ENCODE assay signal across 26 cellular contexts in genomic region chr12:48017496-48017895, GRCh38. TPM values are rescaled to one million over a fixed set of nuclear protein-coding genes. Genes with fewer than 3 reads are reported as not detected.
DNase-seq lines count a peak whose midpoint lies in the region; ATAC-seq and TF ChIP-seq lines count a peak whose summit lies in the region.
"Had no signal": no experiment of that assay in that cellular context is flagged by ENCODE, and none has a peak within 500 bp of the region (broad histone marks: within the 10 kb centered on the region; RNA-seq: fewer than 3 reads in every experiment).

No MANE protein-coding gene starts in this region.

- H3K4me3 ChIP-seq in HEK293 (ENCODE audit: low read depth, low read length), result no peak overlapping the region
- H3K4me3 ChIP-seq: GM23248, PC-9, SJCRH30 had no signal

- CTCF ChIA-PET in HEK293 (lab: Yijun Ruan, JAX), result interaction anchor here (0.9 to 1.5 kb wide), 2 partner anchors 140 to 165 kb away, joined by 3 to 5 read pairs; partner anchors contain the start of gene ASB8

- POLR2A ChIA-PET in HEK293 (lab: Yijun Ruan, JAX), result interaction anchor here (0.8 to 1.2 kb wide), 2 partner anchors 13 to 19 kb away, joined by 3 read pairs; no protein-coding TSS in a partner anchor

- peak in 8 of 14 donors; percentile 3 to 50 (median 18) for DNase-seq in C1 segment of cervical spinal cord (lab: John Stamatoyannopoulos, UW)
- DNase-seq in medulla oblongata (ENCODE audit: extremely low spot score), result peak; percentile 82
- DNase-seq in retina, result peak; percentile 48
- DNase-seq in NCI-H1092 treated with DMSO at 0.1 percent for 48 hours (lab: John Stamatoyannopoulos, UW), result no peak
- DNase-seq in NCI-H524 treated with DMSO at 0.1 percent for 48 hours (lab: John Stamatoyannopoulos, UW), result no peak
- DNase-seq in left cardiac atrium, result no peak
- DNase-seq: Calu3, DMS153, GM23248, H7, Karpas-422, NCI-H1105, NCI-H187, NCI-H2081 treated with DMSO at 0.1 percent for 48 hours, NCI-H2171, NCI-H226, NCI-H510A, NCI-H774, PC-9 had no signal

- no peaks in the 10 kb centered on the region for H3K9me3 ChIP-seq in HEK293 (ENCODE audit: control insufficient read depth, insufficient read depth, low read depth, low read length)
- H3K9me3 ChIP-seq: SJCRH30 had no signal

- H3K27ac ChIP-seq in HEK293 (ENCODE audit: extremely low read depth, low read depth, low read length), result no peak overlapping the region
- H3K27ac ChIP-seq: GM23248, PC-9, SJCRH30 had no signal

- peaks cover 12% of the 10 kb centered on the region for H3K4me1 ChIP-seq in HEK293 (ENCODE audit: control insufficient read depth, insufficient read depth, low read length)

- H3K36me3 ChIP-seq in HEK293 (ENCODE audit: control insufficient read depth in 2 of 2, insufficient read depth in 1 of 2, low read length in 2 of 2), result no peaks in the 10 kb centered on the region
- H3K36me3 ChIP-seq: SJCRH30 had no signal

- ATAC-seq in left cardiac atrium, result no peak
- ATAC-seq: Right ventricle myocardium inferior, SK-N-SH treated with all-trans-retinoic acid at 6 μM for 48 hours had no signal

- no peak for TF ChIP-seq CTCF in HEK293 (tag by site-specific recombination; IDR thresholded peaks at IDR 0.05)

- intact Hi-C loops in left cardiac atrium (cut with DNase I), result no loop called here

TF ChIP-seq in HEK293, 187 proteins besides CTCF, POLR2A, EP300 and RAD21:
- no peak for TF ChIP-seq BCL11B (tag by site-specific recombination; IDR thresholded peaks at IDR 0.05; ENCODE audit: low read depth)
- TF ChIP-seq FEZF1 (tag by site-specific recombination; IDR thresholded peaks at IDR 0.05), result peak; percentile 62

RNA-seq across cellular contexts. Expression of gene COL2A1, which starts 13.2 kb away (rescaled TPM):
- total RNA-seq in left cardiac atrium, result not detected
- total RNA-seq: B cell, GM23248, HT-29, PC-9, Right ventricle myocardium inferior, RPMI7951 had no signal

RNA-seq across cellular contexts. Expression of gene TMEM106C, which starts 54.1 kb away (rescaled TPM):
- total RNA-seq in left cardiac atrium, result 10 to 100 TPM; 47.9 to 54.9 TPM

Comparison
In these comparisons a context has a peak if more than half of its experiments do, and no peak if none do; other contexts are left out.
1. DNase-seq: peak in C1 segment of cervical spinal cord (8 of 14), medulla oblongata (single experiment) and retina (single experiment); none in NCI-H1092 treated with DMSO at 0.1 percent for 48 hours (single experiment), NCI-H524 treated with DMSO at 0.1 percent for 48 hours (single experiment) and left cardiac atrium (single experiment).